8 cellular contexts compared by ENCODE assay signal in the genomic region with DNA sequence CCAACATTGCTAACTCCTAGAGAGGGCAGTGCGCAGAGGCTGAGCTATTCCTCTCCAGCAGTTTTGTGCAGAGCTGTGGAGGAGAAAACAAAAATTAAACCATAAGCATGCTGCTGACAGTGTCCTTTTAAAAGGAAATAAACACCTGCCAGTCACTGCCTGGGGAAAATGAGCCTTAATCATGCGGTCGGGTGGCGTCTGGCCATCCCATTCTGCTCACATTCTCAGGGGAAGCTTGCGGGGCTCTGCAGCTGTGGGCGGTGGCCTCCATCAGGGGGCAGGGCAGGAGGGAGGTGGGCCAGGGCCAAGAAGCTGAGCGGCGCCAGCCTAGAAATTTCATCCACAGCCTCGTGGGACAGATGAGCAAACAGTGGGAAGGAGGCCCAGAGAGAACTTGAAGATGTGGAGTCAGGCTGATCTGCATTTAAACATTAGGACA.
DNase-seq lines count a peak whose midpoint lies in the region; ATAC-seq lines count a peak whose summit lies in the region.

No MANE protein-coding gene starts in this region.

- ATAC-seq in Right ventricle myocardium inferior (peak; percentile 90), GM18870 (IDR thresholded peaks at IDR 0.05; ENCODE audit: unreplicated experiment) (no peak), HG03354 (IDR thresholded peaks at IDR 0.05; ENCODE audit: poor library complexity, severe bottlenecking, unreplicated experiment) (no peak)

- peak; percentile 48 for DNase-seq in ELF-1 (ENCODE audit: low read depth, low spot score)
- peak; percentile 79 to 91 for DNase-seq in NCI-H446 (lab: John Stamatoyannopoulos, UW)
- peak; percentile 89 for DNase-seq in Right ventricle myocardium inferior (ENCODE audit: missing footprints)
- peak; percentile 32 for DNase-seq in pons (ENCODE audit: low spot score)
- DNase-seq in activated CD4-positive, alpha-beta T cell treated with anti-CD3 and anti-CD28 coated beads for 1 hour = no peak
- no peak for DNase-seq in hippocampal formation (lab: John Stamatoyannopoulos, UW)

- intact Hi-C loops in Right ventricle myocardium inferior (cut with DNase I) = no loop called here

Comparison
In these comparisons a context has a peak if more than half of its experiments do, and no peak if none do; other contexts are left out.
1. DNase-seq: peak in ELF-1 (single experiment), NCI-H446 (2 of 2), Right ventricle myocardium inferior (single experiment) and pons (single experiment); none in activated CD4-positive, alpha-beta T cell treated with anti-CD3 and anti-CD28 coated beads for 1 hour (single experiment) and hippocampal formation (0 of 2).